31 cellular contexts compared by ENCODE assay signal in the genomic region with DNA sequence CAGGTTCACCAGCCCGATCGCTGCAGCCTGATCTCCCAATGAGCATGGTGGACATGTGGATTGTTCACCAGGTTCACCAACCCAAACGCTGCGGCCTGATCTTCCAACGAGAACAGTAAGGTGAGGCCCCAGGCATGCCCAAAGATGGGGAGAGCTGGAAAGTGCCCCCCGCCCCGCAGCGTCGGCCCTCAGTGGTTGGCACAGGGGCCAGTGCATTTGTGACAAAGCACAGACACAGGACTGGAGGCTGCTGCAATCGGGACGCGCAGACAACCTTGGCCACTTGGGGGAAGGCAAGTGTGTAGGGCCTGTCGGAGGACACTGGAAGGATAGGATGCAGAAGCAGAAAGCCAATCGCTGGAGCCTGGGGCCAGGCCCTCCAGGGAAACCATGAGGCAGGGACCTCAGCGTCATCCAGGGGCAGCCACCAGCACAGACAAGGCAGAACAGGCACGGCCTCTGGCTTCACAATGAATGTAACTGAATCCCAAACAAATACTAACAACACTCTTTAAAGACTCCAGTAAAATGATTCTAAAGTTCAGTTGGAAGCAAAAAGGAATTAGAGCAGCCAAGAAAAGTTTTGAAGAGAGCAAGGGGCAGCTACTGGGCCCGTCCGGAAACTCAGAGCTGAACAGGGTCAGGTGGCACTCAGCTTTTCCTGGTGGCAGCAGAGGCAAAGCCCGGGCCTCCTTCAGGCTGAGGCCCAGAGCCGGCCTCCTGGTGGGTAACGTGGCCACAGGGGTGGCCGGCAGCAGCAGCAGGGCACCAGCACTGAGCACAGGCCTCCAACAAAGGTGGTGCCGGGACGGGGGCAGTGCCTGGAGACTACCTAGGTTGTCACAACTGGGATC. TPM values are rescaled to one million over a fixed set of nuclear protein-coding genes. Genes with fewer than 3 reads are reported as not detected.
DNase-seq lines count a peak whose midpoint lies in the region; ATAC-seq and TF ChIP-seq lines count a peak whose summit lies in the region.
"Had no signal": no experiment of that assay in that cellular context is flagged by ENCODE, and none has a peak within 500 bp of the region (broad histone marks: within the 10 kb centered on the region; RNA-seq: fewer than 3 reads in every experiment).

No MANE protein-coding gene starts in this region.

- H4K8ac ChIP-seq in IMR-90 (ENCODE audit: low read depth in 2 of 2, low read length in 2 of 2): no peak overlapping the region

- peaks cover 81% of the 10 kb centered on the region for H4K20me1 ChIP-seq in BLaER1
- peaks cover 45% of the 10 kb centered on the region for H4K20me1 ChIP-seq in IMR-90 (ENCODE audit: insufficient read depth, low read length)

- H3K4me1 ChIP-seq in BLaER1: peaks cover 100% of the 10 kb centered on the region
- no peaks in the 10 kb centered on the region for H3K4me1 ChIP-seq in IMR-90 (ENCODE audit: control insufficient read depth, insufficient read depth, low read length)
- peaks cover 0 to 17% (median 4%) of the 10 kb centered on the region in 4 donors for H3K4me1 ChIP-seq in sigmoid colon
- H3K4me1 ChIP-seq: SJSA1 had no signal

- POLR2A ChIA-PET in IMR-90 (lab: Charles Lee; ENCODE audit: unreplicated experiment): no interaction called here

- H3K9me1 ChIP-seq in IMR-90 (ENCODE audit: insufficient read depth, low read length): 0 out of 2 replicates have a peak, but pooled peaks cover 3% of the 10 kb centered on the region

- H2AFZ ChIP-seq in IMR-90 (replicated peaks; ENCODE audit: low read length, poor library complexity): peak overlapping the region; percentile 21
- H2AFZ ChIP-seq: hepatocyte had no signal

- no peak overlapping the region for H2AK5ac ChIP-seq in IMR-90 (ENCODE audit: low read depth, low read length)

- no peak for ATAC-seq in IMR-90 (ENCODE audit: low read depth)
- ATAC-seq in T-helper 17 cell: no peak
- ATAC-seq in HG02678 (IDR thresholded peaks at IDR 0.05; ENCODE audit: unreplicated experiment): no peak
- ATAC-seq: naive thymus-derived CD4-positive, alpha-beta T cell had no signal

- H3K18ac ChIP-seq in IMR-90 (ENCODE audit: low read depth, low read length): no peak overlapping the region

- no TSS peak for BruUV-seq in IMR-90 (replicated peaks; lab: Mats Ljungman, UMichigan)

- H3K9ac ChIP-seq in BLaER1 (peak overlapping the region; percentile 48; the same call in 1 of the 2 replicates), IMR-90 (ENCODE audit: low read depth, low read length) (no peak overlapping the region)

- TF ChIP-seq CTCF in IMR-90 (conservative IDR thresholded peaks at IDR 0.05; ENCODE audit: low read depth, low read length) (no peak), nephron progenitor cell (IDR thresholded peaks at IDR 0.05) (no peak), sigmoid colon (IDR thresholded peaks at IDR 0.05) (no peak)

- peaks cover 11 to 49% of the 10 kb centered on the region in 2 experiments; a peak in 3 of 4 replicates for H3K79me1 ChIP-seq in IMR-90 (ENCODE audit: low read depth in 1 of 2, low read length in 2 of 2)

- H3K27ac ChIP-seq in BLaER1: peak overlapping the region; percentile 72
- no peak overlapping the region for H3K27ac ChIP-seq in IMR-90 (ENCODE audit: insufficient read depth, low read length)
- peak overlapping the region; percentile 16 for H3K27ac ChIP-seq in caudate nucleus (ENCODE audit: low read depth, low read length)
- no peak overlapping the region for H3K27ac ChIP-seq in sigmoid colon
- H3K27ac ChIP-seq: ascending aorta, hepatocyte, SJSA1, stomach, tibial artery had no signal

- H3K23ac ChIP-seq in IMR-90 (ENCODE audit: low read depth, low read length): no peak overlapping the region

- H4K91ac ChIP-seq in IMR-90 (ENCODE audit: insufficient read depth, low read depth, low read length): no peak overlapping the region

- H3K4me3 Mint-ChIP-seq in nephron progenitor cell (no peak overlapping the region), T-helper 17 cell (no peak overlapping the region)
- H3K4me3 Mint-ChIP-seq: activated CD4-positive, alpha-beta T cell treated with anti-CD3 and anti-CD28 coated beads, Interleukin-2, amount 10 ng/mL, durations not matched to agents 24 days and 14 days; activated naive CD4-positive, alpha-beta T cell treated with anti-CD3 and anti-CD28 coated beads, Interleukin-2, amount 50 U/mL, for 24 hours; B cell; central memory CD8-positive, alpha-beta T cell; immature natural killer cell; mesothelial cell of epicardium had no signal

- no peaks in the 10 kb centered on the region for H3K9me3 ChIP-seq in BLaER1
- H3K9me3 ChIP-seq in IMR-90 (ENCODE audit: control insufficient read depth, insufficient read depth, low read length): no peaks in the 10 kb centered on the region
- H3K9me3 ChIP-seq in T-helper 17 cell (ENCODE audit: control insufficient read depth, low read length, poor library complexity, severe bottlenecking): no peaks in the 10 kb centered on the region
- no peaks in the 10 kb centered on the region for H3K9me3 ChIP-seq in sigmoid colon
- H3K9me3 ChIP-seq: ascending aorta, SJSA1, stomach, tibial artery had no signal

- H3K14ac ChIP-seq in IMR-90 (replicated peaks; ENCODE audit: low read depth, low read length): no peak overlapping the region

- no peak overlapping the region for H3K4ac ChIP-seq in IMR-90 (ENCODE audit: low read depth, low read length)

- 96% methylated on average over 12 of the region's 24 CpGs; no CpG with 5 or more reads in 1 of the 2 experiments for WGBS in IMR-90 (ENCODE audit: extremely low coverage in 2 of 2, insufficient read length in 1 of 2), 2 experiments
- WGBS in sigmoid colon, 2 donors: 82 to 90% methylated on average over 24 of the region's 24 CpGs

- intact Hi-C loops in IMR-90 (cut with micrococcal nuclease) (no loop called here), sigmoid colon (cut with DNase I) (no loop called here)

- H3K56ac ChIP-seq in IMR-90 (ENCODE audit: extremely low read depth, insufficient read depth, low read length): no peak overlapping the region

- dilution Hi-C loops in IMR-90 (cut with HindIII; ENCODE audit: low sequenced_read_pairs, unreplicated experiment): no loop called here

- no peak overlapping the region for H2BK5ac ChIP-seq in IMR-90 (ENCODE audit: low read depth, low read length, poor library complexity, severe bottlenecking)

- CTCF ChIA-PET in IMR-90 (lab: Yijun Ruan, JAX): no interaction called here

- H3K4me2 ChIP-seq in BLaER1 (peak overlapping the region; percentile 88), IMR-90 (ENCODE audit: low read depth, low read length) (no peak overlapping the region)
- H3K4me2 ChIP-seq: hepatocyte, smooth muscle cell had no signal

- H3K36me3 Mint-ChIP-seq in nephron progenitor cell (ENCODE audit: low read depth) (peaks cover 7% of the 10 kb centered on the region), T-helper 17 cell (ENCODE audit: low read depth) (no peaks in the 10 kb centered on the region)
- H3K36me3 Mint-ChIP-seq: activated naive CD4-positive, alpha-beta T cell treated with anti-CD3 and anti-CD28 coated beads, Interleukin-2, amount 50 U/mL, for 24 hours had no signal

- H3K4me3 ChIP-seq in BLaER1 (no peak overlapping the region), IMR-90 (ENCODE audit: insufficient read depth, low read depth, low read length) (no peak overlapping the region), sigmoid colon (no peak overlapping the region)
- H3K4me3 ChIP-seq: ascending aorta, hepatocyte, SJSA1, smooth muscle cell, stomach, tibial artery had no signal

- DNase-seq in IMR-90 (no peak), caudate nucleus (lab: John Stamatoyannopoulos, UW) (no peak), nephron progenitor cell (no peak), T-helper 17 cell (no peak), UCSD-AML1 (lab: John Stamatoyannopoulos, UW; ENCODE audit: unreplicated experiment) (no peak), sigmoid colon (no peak)
- DNase-seq: activated CD4-positive, alpha-beta T cell treated with anti-CD3 and anti-CD28 coated beads, Interleukin-2, amount 10 ng/mL, durations not matched to agents 24 days and 14 days; activated T-cell treated with anti-CD3 and anti-CD28 coated beads, Interleukin-2, amount 50 U/mL, for 48 hours; dermis blood vessel endothelial cell; DMS53; immature natural killer cell; Karpas-422; naive thymus-derived CD4-positive, alpha-beta T cell; NCI-H1436; NCI-H2081 treated with DMSO at 0.1 percent for 48 hours; NCI-H748 treated with DMSO at 0.1 percent for 48 hours; stimulated activated CD4-positive, alpha-beta T cell treated with anti-CD3 and anti-CD28 coated beads, Interleukin-1b, Interleukin-23, amount 100 ng/mL, for 48 hours; stimulated activated CD8-positive, alpha-beta memory T cell treated with anti-CD3 and anti-CD28 coated beads, Interleukin-4, amount 100 ng/mL, for 48 hours; stomach; T-helper 2 cell; tibial artery had no signal

- H3K9me3 Mint-ChIP-seq in nephron progenitor cell: no peaks in the 10 kb centered on the region
- H3K9me3 Mint-ChIP-seq: activated CD4-positive, alpha-beta T cell treated with anti-CD3 and anti-CD28 coated beads, Interleukin-2, amount 10 ng/mL, durations not matched to agents 24 days and 14 days; activated naive CD4-positive, alpha-beta T cell treated with anti-CD3 and anti-CD28 coated beads, Interleukin-2, amount 50 U/mL, for 24 hours; central memory CD8-positive, alpha-beta T cell; immature natural killer cell; mesothelial cell of epicardium; naive thymus-derived CD4-positive, alpha-beta T cell had no signal

- H3K27me3 Mint-ChIP-seq in nephron progenitor cell (ENCODE audit: low read depth, poor library complexity) (no peaks in the 10 kb centered on the region), T-helper 17 cell (no peaks in the 10 kb centered on the region)
- H3K27me3 Mint-ChIP-seq: activated CD4-positive, alpha-beta T cell treated with anti-CD3 and anti-CD28 coated beads, Interleukin-2, amount 10 ng/mL, durations not matched to agents 24 days and 14 days; activated naive CD4-positive, alpha-beta T cell treated with anti-CD3 and anti-CD28 coated beads, Interleukin-2, amount 50 U/mL, for 24 hours; B cell; central memory CD8-positive, alpha-beta T cell; naive thymus-derived CD4-positive, alpha-beta T cell had no signal

- H3K36me3 ChIP-seq in BLaER1: peaks cover 4% of the 10 kb centered on the region; the same call in 1 of the 2 replicates
- H3K36me3 ChIP-seq in IMR-90 (ENCODE audit: control insufficient read depth, insufficient read depth, low read length): peaks cover 8% of the 10 kb centered on the region
- no peaks in the 10 kb centered on the region for H3K36me3 ChIP-seq in sigmoid colon
- H3K36me3 ChIP-seq: SJSA1 had no signal

- H2BK120ac ChIP-seq in IMR-90 (ENCODE audit: low read depth, low read length): no peak overlapping the region

- H3K4me1 Mint-ChIP-seq in nephron progenitor cell: peaks cover 29% of the 10 kb centered on the region
- H3K4me1 Mint-ChIP-seq in T-helper 17 cell: peaks cover 27% of the 10 kb centered on the region
- H3K4me1 Mint-ChIP-seq: mesothelial cell of epicardium had no signal

- no peak overlapping the region for H2BK20ac ChIP-seq in IMR-90 (ENCODE audit: low read depth, low read length)

- no peak for TF ChIP-seq POLR2A in IMR-90 (IDR thresholded peaks at IDR 0.05; ENCODE audit: low read depth, low read length)
- TF ChIP-seq POLR2A in sigmoid colon (IDR thresholded peaks at IDR 0.05): no peak

- no peak overlapping the region for H4K5ac ChIP-seq in IMR-90 (ENCODE audit: low read depth, low read length)

- H3K27ac Mint-ChIP-seq in nephron progenitor cell: peak overlapping the region; percentile 95
- H3K27ac Mint-ChIP-seq in T-helper 17 cell: no peak overlapping the region
- H3K27ac Mint-ChIP-seq: activated CD4-positive, alpha-beta T cell treated with anti-CD3 and anti-CD28 coated beads, Interleukin-2, amount 10 ng/mL, durations not matched to agents 24 days and 14 days; activated naive CD4-positive, alpha-beta T cell treated with anti-CD3 and anti-CD28 coated beads, Interleukin-2, amount 50 U/mL, for 24 hours; B cell; mesothelial cell of epicardium had no signal

- TF ChIP-seq EP300 in sigmoid colon (IDR thresholded peaks at IDR 0.05): no peak

- no peak for TF ChIP-seq RAD21 in IMR-90 (IDR thresholded peaks at IDR 0.05; ENCODE audit: low read length)

- in situ Hi-C loops in IMR-90 (cut with MboI; ENCODE audit: low sequenced_read_pairs): no loop called here

- no peak overlapping the region for H2BK15ac ChIP-seq in IMR-90 (ENCODE audit: low read depth, low read length)

- H3K27me3 ChIP-seq in BLaER1 (no peaks in the 10 kb centered on the region), IMR-90 (ENCODE audit: control insufficient read depth, insufficient read depth, low read length) (no peaks in the 10 kb centered on the region), sigmoid colon (no peaks in the 10 kb centered on the region)
- H3K27me3 ChIP-seq: ascending aorta, hepatocyte, SJSA1, stomach, tibial artery had no signal

- H2AK9ac ChIP-seq in IMR-90 (replicated peaks; ENCODE audit: low read depth, low read length, poor library complexity): no peak overlapping the region

RNA-seq across cellular contexts. Expression of a gene that starts 13.3 kb away (rescaled TPM):
- total RNA-seq in IMR-90 (2012; rRNA removed) (12.4 and 13.3 TPM in 2 replicates), T-helper 17 cell (10 to 100 TPM; 60.1 to 62.6 TPM), sigmoid colon (10 to 100 TPM; 19.3 to 39.2 (median 28.5) TPM)
- polyA plus RNA-seq in IMR-90 (2012; rRNA removed) (16.4 and 16.7 TPM in 2 replicates), sigmoid colon (10 to 100 TPM in 2 of 3 donors, 1 to 10 TPM in 1; 9.0 to 23.7 (median 12.6) TPM)
- polyA plus RNA-seq in IMR-90 (2012; cell fraction: cytosol; rRNA removed): 13.5 and 19.0 TPM in 2 replicates
- polyA plus RNA-seq in IMR-90 (2012; cell fraction: nucleus; rRNA removed; ENCODE audit: low replicate concordance): 44.2 and 86.6 TPM in 2 replicates

RNA-seq across cellular contexts. Expression of a gene that starts 27.1 kb away (rescaled TPM):
- total RNA-seq in IMR-90 (2012; rRNA removed) (15.3 and 15.6 TPM in 2 replicates), T-helper 17 cell (10 to 100 TPM; 56.0 to 64.9 TPM), sigmoid colon (10 to 100 TPM; 38.7 to 90.6 (median 47.4) TPM)
- polyA plus RNA-seq in IMR-90 (2012; rRNA removed) (32.2 and 35.1 TPM in 2 replicates), sigmoid colon (10 to 100 TPM; 19.8 to 49.6 (median 21.3) TPM)
- polyA plus RNA-seq in IMR-90 (2012; cell fraction: cytosol; rRNA removed): 21.8 and 38.1 TPM in 2 replicates
- 145 and 229 TPM in 2 replicates for polyA plus RNA-seq in IMR-90 (2012; cell fraction: nucleus; rRNA removed; ENCODE audit: low replicate concordance)

RNA-seq across cellular contexts. Expression of a gene that starts 39.1 kb away (rescaled TPM):
- 31.4 and 43.9 TPM in 2 replicates for total RNA-seq in IMR-90 (2012; rRNA removed)
- polyA plus RNA-seq in IMR-90 (2012; rRNA removed): 33.9 and 37.4 TPM in 2 replicates
- polyA plus RNA-seq in IMR-90 (2012; cell fraction: cytosol; rRNA removed): 41.8 and 43.5 TPM in 2 replicates
- polyA plus RNA-seq in IMR-90 (2012; cell fraction: nucleus; rRNA removed; ENCODE audit: low replicate concordance): 99.5 and 153 TPM in 2 replicates
- total RNA-seq in T-helper 17 cell: 10 to 100 TPM; 34.9 to 36.2 TPM
- 10 to 100 TPM; 31.3 to 46.7 (median 37.1) TPM for total RNA-seq in sigmoid colon
- polyA plus RNA-seq in sigmoid colon: 10 to 100 TPM; 39.8 to 63.7 (median 51.1) TPM

Comparison
In these comparisons a context has a peak if more than half of its experiments do, and no peak if none do; other contexts are left out.
1. H3K27ac ChIP-seq: peak in BLaER1 (single experiment) and caudate nucleus (single experiment); none in IMR-90 (single experiment) and sigmoid colon (0 of 4).